In genomic region chr7:106471686-106472440, GRCh38 we compare ENCODE assay signal across 1 cellular context.
TF ChIP-seq lines count a peak whose summit lies in the region.

No MANE protein-coding gene starts in this region.

TF ChIP-seq in H1, 55 proteins besides CTCF, POLR2A, EP300 and RAD21 (continued from another document):
- TF ChIP-seq SUZ12 (IDR thresholded peaks at IDR 0.05; ENCODE audit: low read length) (no peak), POLR2AphosphoS5 (IDR thresholded peaks at IDR 0.05; ENCODE audit: low read depth, low read length) (no peak), TBP (IDR thresholded peaks at IDR 0.05; ENCODE audit: low read depth, low read length) (no peak), TEAD4 (IDR thresholded peaks at IDR 0.05; ENCODE audit: low read depth, low read length) (no peak), EZH2 (IDR thresholded peaks at IDR 0.05; ENCODE audit: low read depth, low read length, severe bottlenecking) (no peak), SP2 (IDR thresholded peaks at IDR 0.05; ENCODE audit: low read length) (no peak), HDAC6 (IDR thresholded peaks at IDR 0.05; ENCODE audit: low read depth, low read length) (no peak), CTBP2 (IDR thresholded peaks at IDR 0.05; ENCODE audit: borderline replicate concordance, insufficient read depth, insufficient read length, low read length) (no peak), MAFK (IDR thresholded peaks at IDR 0.05; ENCODE audit: low read depth, low read length) (no peak), ZNF274 (IDR thresholded peaks at IDR 0.05; ENCODE audit: borderline replicate concordance, extremely low read depth, low read length) (no peak), SIX5 (IDR thresholded peaks at IDR 0.05; ENCODE audit: low read depth, low read length) (no peak), KDM4A (IDR thresholded peaks at IDR 0.05; ENCODE audit: low read depth, low read length, severe bottlenecking) (no peak), YY1 (IDR thresholded peaks at IDR 0.05; ENCODE audit: low read depth, low read length) (no peak), SIN3A (conservative IDR thresholded peaks at IDR 0.05 in 1 of 2, IDR thresholded peaks at IDR 0.05 in 1 of 2; ENCODE audit: low read depth in 1 of 2, low read length in 2 of 2) (no peak)
- TF ChIP-seq, protein P1, sequence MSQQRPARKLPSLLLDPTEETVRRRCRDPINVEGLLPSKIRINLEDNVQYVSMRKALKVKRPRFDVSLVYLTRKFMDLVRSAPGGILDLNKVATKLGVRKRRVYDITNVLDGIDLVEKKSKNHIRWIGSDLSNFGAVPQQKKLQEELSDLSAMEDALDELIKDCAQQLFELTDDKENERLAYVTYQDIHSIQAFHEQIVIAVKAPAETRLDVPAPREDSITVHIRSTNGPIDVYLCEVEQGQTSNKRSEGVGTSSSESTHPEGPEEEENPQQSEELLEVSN (IDR thresholded peaks at IDR 0.05), result no peak
- TF ChIP-seq, protein P2, sequence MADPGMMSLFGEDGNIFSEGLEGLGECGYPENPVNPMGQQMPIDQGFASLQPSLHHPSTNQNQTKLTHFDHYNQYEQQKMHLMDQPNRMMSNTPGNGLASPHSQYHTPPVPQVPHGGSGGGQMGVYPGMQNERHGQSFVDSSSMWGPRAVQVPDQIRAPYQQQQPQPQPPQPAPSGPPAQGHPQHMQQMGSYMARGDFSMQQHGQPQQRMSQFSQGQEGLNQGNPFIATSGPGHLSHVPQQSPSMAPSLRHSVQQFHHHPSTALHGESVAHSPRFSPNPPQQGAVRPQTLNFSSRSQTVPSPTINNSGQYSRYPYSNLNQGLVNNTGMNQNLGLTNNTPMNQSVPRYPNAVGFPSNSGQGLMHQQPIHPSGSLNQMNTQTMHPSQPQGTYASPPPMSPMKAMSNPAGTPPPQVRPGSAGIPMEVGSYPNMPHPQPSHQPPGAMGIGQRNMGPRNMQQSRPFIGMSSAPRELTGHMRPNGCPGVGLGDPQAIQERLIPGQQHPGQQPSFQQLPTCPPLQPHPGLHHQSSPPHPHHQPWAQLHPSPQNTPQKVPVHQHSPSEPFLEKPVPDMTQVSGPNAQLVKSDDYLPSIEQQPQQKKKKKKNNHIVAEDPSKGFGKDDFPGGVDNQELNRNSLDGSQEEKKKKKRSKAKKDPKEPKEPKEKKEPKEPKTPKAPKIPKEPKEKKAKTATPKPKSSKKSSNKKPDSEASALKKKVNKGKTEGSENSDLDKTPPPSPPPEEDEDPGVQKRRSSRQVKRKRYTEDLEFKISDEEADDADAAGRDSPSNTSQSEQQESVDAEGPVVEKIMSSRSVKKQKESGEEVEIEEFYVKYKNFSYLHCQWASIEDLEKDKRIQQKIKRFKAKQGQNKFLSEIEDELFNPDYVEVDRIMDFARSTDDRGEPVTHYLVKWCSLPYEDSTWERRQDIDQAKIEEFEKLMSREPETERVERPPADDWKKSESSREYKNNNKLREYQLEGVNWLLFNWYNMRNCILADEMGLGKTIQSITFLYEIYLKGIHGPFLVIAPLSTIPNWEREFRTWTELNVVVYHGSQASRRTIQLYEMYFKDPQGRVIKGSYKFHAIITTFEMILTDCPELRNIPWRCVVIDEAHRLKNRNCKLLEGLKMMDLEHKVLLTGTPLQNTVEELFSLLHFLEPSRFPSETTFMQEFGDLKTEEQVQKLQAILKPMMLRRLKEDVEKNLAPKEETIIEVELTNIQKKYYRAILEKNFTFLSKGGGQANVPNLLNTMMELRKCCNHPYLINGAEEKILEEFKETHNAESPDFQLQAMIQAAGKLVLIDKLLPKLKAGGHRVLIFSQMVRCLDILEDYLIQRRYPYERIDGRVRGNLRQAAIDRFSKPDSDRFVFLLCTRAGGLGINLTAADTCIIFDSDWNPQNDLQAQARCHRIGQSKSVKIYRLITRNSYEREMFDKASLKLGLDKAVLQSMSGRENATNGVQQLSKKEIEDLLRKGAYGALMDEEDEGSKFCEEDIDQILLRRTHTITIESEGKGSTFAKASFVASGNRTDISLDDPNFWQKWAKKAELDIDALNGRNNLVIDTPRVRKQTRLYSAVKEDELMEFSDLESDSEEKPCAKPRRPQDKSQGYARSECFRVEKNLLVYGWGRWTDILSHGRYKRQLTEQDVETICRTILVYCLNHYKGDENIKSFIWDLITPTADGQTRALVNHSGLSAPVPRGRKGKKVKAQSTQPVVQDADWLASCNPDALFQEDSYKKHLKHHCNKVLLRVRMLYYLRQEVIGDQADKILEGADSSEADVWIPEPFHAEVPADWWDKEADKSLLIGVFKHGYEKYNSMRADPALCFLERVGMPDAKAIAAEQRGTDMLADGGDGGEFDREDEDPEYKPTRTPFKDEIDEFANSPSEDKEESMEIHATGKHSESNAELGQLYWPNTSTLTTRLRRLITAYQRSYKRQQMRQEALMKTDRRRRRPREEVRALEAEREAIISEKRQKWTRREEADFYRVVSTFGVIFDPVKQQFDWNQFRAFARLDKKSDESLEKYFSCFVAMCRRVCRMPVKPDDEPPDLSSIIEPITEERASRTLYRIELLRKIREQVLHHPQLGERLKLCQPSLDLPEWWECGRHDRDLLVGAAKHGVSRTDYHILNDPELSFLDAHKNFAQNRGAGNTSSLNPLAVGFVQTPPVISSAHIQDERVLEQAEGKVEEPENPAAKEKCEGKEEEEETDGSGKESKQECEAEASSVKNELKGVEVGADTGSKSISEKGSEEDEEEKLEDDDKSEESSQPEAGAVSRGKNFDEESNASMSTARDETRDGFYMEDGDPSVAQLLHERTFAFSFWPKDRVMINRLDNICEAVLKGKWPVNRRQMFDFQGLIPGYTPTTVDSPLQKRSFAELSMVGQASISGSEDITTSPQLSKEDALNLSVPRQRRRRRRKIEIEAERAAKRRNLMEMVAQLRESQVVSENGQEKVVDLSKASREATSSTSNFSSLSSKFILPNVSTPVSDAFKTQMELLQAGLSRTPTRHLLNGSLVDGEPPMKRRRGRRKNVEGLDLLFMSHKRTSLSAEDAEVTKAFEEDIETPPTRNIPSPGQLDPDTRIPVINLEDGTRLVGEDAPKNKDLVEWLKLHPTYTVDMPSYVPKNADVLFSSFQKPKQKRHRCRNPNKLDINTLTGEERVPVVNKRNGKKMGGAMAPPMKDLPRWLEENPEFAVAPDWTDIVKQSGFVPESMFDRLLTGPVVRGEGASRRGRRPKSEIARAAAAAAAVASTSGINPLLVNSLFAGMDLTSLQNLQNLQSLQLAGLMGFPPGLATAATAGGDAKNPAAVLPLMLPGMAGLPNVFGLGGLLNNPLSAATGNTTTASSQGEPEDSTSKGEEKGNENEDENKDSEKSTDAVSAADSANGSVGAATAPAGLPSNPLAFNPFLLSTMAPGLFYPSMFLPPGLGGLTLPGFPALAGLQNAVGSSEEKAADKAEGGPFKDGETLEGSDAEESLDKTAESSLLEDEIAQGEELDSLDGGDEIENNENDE (IDR thresholded peaks at IDR 0.05; ENCODE audit: insufficient replicate concordance, low read length), result no peak
